In the genomic region with DNA sequence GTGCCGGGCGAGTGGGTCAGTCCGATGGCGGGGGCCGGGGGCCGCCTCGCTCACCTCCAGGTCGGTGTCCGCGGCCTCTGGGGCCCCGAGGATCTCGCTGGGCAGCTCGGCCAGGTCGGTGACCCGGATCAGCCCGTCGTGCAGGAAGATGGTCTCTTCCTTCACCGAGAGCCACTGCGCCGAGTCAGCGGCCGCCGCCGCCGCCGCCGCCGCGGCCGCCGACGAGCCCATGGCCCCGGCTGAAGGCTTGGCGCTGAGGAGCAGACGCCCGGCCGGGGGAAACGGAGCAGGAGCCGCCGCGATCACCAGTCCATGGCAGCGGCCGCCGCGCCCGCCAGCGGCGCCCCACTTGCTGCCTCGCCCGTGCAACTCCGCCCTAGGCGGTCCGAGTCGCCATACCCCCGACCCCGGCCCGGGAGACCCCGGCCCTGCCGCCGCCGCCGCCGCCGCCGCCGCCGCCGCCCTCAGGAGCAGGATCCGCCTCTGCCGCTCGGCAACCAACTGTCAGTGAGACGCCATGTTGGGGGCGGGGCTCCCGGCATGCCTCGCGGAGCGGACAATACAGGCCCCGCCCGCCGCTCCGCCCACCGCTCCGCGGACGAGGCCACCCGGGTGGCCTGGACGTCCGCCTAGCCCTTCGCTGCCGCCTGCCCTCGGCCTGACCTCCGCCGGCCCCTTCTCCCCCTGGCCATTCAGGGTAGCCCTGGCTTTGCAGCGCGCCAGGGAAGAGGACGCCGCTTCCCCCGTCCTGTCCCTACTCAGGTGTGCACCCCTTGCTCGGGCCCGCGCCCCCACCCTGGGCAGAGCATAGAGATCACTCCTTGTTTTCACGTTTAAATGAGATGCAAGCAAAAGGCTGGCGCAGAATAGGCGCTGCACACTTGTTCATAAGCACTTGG, we compare ENCODE assay signal across 8 cellular contexts. TPM values are rescaled to one million over a fixed set of nuclear protein-coding genes. Genes with fewer than 3 reads are reported as not detected.
DNase-seq lines count a peak whose midpoint lies in the region; ATAC-seq and TF ChIP-seq lines count a peak whose summit lies in the region.

A gene with protein sequence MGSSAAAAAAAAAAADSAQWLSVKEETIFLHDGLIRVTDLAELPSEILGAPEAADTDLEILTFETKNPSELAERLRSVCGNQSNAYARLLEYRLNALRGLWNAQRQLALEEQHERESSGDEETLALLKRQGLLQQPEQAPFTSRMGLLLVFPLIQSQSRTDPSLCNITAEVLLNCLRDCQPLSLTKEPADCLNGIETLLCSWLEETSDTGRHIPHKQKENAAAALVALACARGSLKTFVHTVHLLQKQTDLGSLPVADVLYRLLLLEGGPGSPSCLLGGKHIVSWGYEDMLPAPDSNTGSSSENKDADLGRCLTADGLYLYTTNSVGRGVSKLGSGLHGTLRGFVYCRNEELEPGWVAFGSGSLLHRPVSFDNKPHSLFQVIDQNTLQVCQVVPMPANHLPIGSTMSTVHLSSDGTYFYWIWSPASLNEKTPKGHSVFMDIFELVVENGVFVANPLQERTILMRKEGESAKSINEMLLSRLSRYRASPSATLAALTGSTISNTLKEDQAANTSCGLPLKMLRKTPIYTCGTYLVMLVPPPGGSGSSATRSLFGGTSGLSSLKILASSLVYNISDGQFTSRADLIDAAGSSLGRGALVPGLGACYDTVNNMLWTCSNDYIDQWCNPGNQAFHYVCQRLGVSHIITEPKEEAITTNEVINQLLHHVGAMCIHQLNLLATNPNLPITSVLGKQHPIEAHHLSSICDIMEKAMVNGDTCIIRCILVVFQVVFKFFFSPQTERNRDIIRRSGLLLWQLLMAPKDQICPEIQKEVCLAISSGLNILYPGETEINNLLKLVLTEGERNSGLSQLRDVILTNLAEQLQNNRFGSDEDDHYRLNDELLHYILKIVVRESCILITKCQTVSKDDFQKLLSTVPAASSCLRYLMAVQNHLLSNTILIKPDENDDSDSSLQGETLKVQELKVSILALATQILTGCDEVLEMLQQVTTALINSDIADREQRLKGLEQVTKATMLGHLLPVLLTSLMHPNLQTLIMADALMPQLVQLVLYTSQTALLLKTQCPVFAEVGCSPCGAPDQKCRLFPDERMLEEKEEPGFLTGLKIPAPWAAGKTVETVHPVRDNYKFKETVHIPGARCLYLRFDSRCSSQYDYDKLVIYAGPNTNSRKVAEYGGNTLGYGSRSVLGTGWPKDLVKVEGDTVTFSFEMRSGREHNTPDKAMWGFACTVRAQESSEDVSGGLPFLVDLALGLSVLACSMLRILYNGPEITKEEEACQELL (N-terminal part only) (minus strand): TSS at position 534 of the 899 bp plus-strand sequence. CDS start 303 bp downstream, at position 231.

- DNase-seq in NCI-H82 (lab: John Stamatoyannopoulos, UW) (peak; percentile 95), dermis microvascular lymphatic vessel endothelial cell (ENCODE audit: low read depth in 2 of 2) (peak; percentile 50 to 87), right lobe of liver (peak; percentile 98)
- peak; percentile 97 for DNase-seq in activated CD4-positive, alpha-beta T cell treated with anti-CD3 and anti-CD28 coated beads, Interleukin-2, amount 50 U/mL, for 48 hours
- DNase-seq in stimulated activated CD4-positive, alpha-beta T cell treated with anti-CD3 and anti-CD28 coated beads, Interleukin-4, amount 100 ng/mL, for 24 hours: peak; percentile 95

- no peaks in the 10 kb centered on the region for H3K9me3 ChIP-seq in right lobe of liver

- H3K27ac ChIP-seq in C4-2B (peak within 1 kb of the TSS; percentile 90), right lobe of liver (peak within 1 kb of the TSS; percentile 29 to 77 (median 70))

- H3K4me3 ChIP-seq in right lobe of liver: peak within 1 kb of the TSS; percentile 94 to 98 (median 98)

- ATAC-seq in GM19395 (IDR thresholded peaks at IDR 0.05; ENCODE audit: unreplicated experiment) (peak; percentile 84), HG03558 (IDR thresholded peaks at IDR 0.05; ENCODE audit: extremely low read depth, unreplicated experiment) (peak; percentile 61), right lobe of liver (peak; percentile 99 to 100 (median 100))

- peaks cover 0 to 10% (median 0%) of the 10 kb centered on the region in 4 donors for H3K4me1 ChIP-seq in right lobe of liver

- WGBS in right lobe of liver (ENCODE audit: insufficient coverage, low coverage, low lambda C conversion rate, missing lambda C conversion rate): 2% methylated on average over 4 of the region's 104 CpGs

- TF ChIP-seq CTCF in C4-2B (conservative IDR thresholded peaks at IDR 0.05) (no peak), right lobe of liver (IDR thresholded peaks at IDR 0.05) (no peak)

- intact Hi-C loops in right lobe of liver (cut with DNase I): loop anchor here (10.0 kb wide), 1 partner anchor 187 kb away; no protein-coding TSS in a partner anchor

- no peaks in the 10 kb centered on the region for H3K27me3 ChIP-seq in right lobe of liver

- TF ChIP-seq POLR2A in right lobe of liver (IDR thresholded peaks at IDR 0.05): peak; percentile 62

- no peaks in the 10 kb centered on the region for H3K36me3 ChIP-seq in right lobe of liver

RNA-seq across cellular contexts. Expression of the gene that starts here (rescaled TPM):
- 11.2 and 15.9 TPM in 2 replicates for total RNA-seq in dermis microvascular lymphatic vessel endothelial cell
- total RNA-seq in right lobe of liver: 10 to 100 TPM; 12.6 to 24.4 (median 19.3) TPM

Comparison
In these comparisons a context has a peak if more than half of its experiments do, and no peak if none do; other contexts are left out.
1. Peak in every context shown above with its lines: DNase-seq, ATAC-seq, H3K4me3 ChIP-seq and H3K27ac ChIP-seq.